8 cellular contexts compared by ENCODE assay signal in the genomic region with DNA sequence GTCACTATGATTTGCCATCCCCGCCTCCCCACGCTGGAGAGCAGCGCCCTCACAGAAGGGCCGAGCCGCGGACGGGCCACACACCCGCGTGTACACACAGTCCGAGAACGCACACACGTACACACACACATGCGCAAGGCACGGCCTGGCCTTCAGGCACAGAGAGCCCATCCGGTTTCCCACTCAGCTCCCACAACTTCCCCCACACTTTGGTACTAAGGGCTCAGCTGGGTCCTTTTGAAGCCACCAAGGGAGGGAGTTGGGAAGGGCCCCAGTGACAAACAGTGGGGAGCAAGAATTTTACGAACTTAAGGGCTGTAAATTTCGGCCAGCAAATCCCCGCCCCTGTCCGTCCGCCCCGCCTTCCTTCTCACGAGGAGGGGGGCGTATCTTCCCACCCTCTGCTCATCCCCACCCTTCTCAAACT.
DNase-seq lines count a peak whose midpoint lies in the region; ATAC-seq, FAIRE-seq and TF ChIP-seq lines count a peak whose summit lies in the region.

No MANE protein-coding gene starts in this region.

- 14% methylated on average over 23 of the region's 23 CpGs for WGBS in heart right ventricle, 2 donors
- 6 to 8% methylated on average over 23 of the region's 23 CpGs for WGBS in pancreas, 2 donors

- H3K4me1 ChIP-seq in heart right ventricle = peaks cover 5 to 18% (median 13%) of the 10 kb centered on the region in 9 donors
- H3K4me1 ChIP-seq in pancreas = peaks cover 0 to 10% (median 0%) of the 10 kb centered on the region in 3 donors
- no peaks in the 10 kb centered on the region for H3K4me1 ChIP-seq in foreskin keratinocyte

- H3K27me3 Mint-ChIP-seq in activated T-helper 1 cell treated with anti-CD3 and anti-CD28 coated beads, Interleukin-12 subunit alpha, Interleukin-12 subunit beta, Interleukin-2, Interleukin-4 antibody, amounts not matched to agents 30 ng/mL and 10 ng/mL and 1 ng/mL, durations not matched to agents 14 hours and 24 hours and 36 hours (ENCODE audit: insufficient read depth) = peaks cover 47% of the 10 kb centered on the region

- H3K27me3 ChIP-seq in heart right ventricle = peaks cover 5 to 78% (median 62%) of the 10 kb centered on the region in 7 donors
- peaks cover 0 to 28% (median 0%) of the 10 kb centered on the region in 4 donors for H3K27me3 ChIP-seq in pancreas
- H3K27me3 ChIP-seq in foreskin keratinocyte = peaks cover 54% of the 10 kb centered on the region

- H3K4me3 ChIP-seq in heart right ventricle = peak overlapping the region in 7 of 10 donors; percentile 14 to 48 (median 36)
- peak overlapping the region in 1 of 4 donors; percentile 46 for H3K4me3 ChIP-seq in pancreas

- peaks cover 0 to 3% (median 0%) of the 10 kb centered on the region in 11 donors for H3K9me3 ChIP-seq in heart right ventricle
- no peaks in the 10 kb centered on the region for H3K9me3 ChIP-seq in pancreas

- DNase-seq in GM03348 (ENCODE audit: low spot score) (peak; percentile 47), heart right ventricle (no peak), pancreas (no peak), foreskin keratinocyte (no peak), hippocampal formation (lab: John Stamatoyannopoulos, UW) (no peak)
- DNase-seq in activated T-helper 1 cell treated with anti-CD3 and anti-CD28 coated beads, Interleukin-12 subunit alpha, Interleukin-12 subunit beta, Interleukin-2, Interleukin-4 antibody, amounts not matched to agents 30 ng/mL and 10 ng/mL and 1 ng/mL, durations not matched to agents 14 hours and 24 hours and 36 hours (ENCODE audit: low spot score) = no peak

- no peaks in the 10 kb centered on the region for H3K36me3 Mint-ChIP-seq in activated T-helper 1 cell treated with anti-CD3 and anti-CD28 coated beads, Interleukin-12 subunit alpha, Interleukin-12 subunit beta, Interleukin-2, Interleukin-4 antibody, amounts not matched to agents 30 ng/mL and 10 ng/mL and 1 ng/mL, durations not matched to agents 14 hours and 24 hours and 36 hours (ENCODE audit: low read depth)

- H3K36me3 ChIP-seq in heart right ventricle = no peaks in the 10 kb centered on the region
- H3K36me3 ChIP-seq in pancreas = no peaks in the 10 kb centered on the region

- no peaks in the 10 kb centered on the region for H3K4me1 Mint-ChIP-seq in activated T-helper 1 cell treated with anti-CD3 and anti-CD28 coated beads, Interleukin-12 subunit alpha, Interleukin-12 subunit beta, Interleukin-2, Interleukin-4 antibody, amounts not matched to agents 30 ng/mL and 10 ng/mL and 1 ng/mL, durations not matched to agents 14 hours and 24 hours and 36 hours (ENCODE audit: low read depth)

- no peak overlapping the region for H3K27ac Mint-ChIP-seq in activated T-helper 1 cell treated with anti-CD3 and anti-CD28 coated beads, Interleukin-12 subunit alpha, Interleukin-12 subunit beta, Interleukin-2, Interleukin-4 antibody, amounts not matched to agents 30 ng/mL and 10 ng/mL and 1 ng/mL, durations not matched to agents 14 hours and 24 hours and 36 hours

- no peak for TF ChIP-seq CTCF in heart right ventricle (IDR thresholded peaks at IDR 0.05)
- TF ChIP-seq CTCF in pancreas (IDR thresholded peaks at IDR 0.05) = no peak
- TF ChIP-seq CTCF in foreskin keratinocyte (conservative IDR thresholded peaks at IDR 0.05) = no peak

- H3K27ac ChIP-seq in heart right ventricle (no peak overlapping the region), pancreas (no peak overlapping the region), foreskin keratinocyte (no peak overlapping the region)

- ATAC-seq in heart right ventricle (peak in 5 of 8 donors; percentile 20 to 36 (median 28)), pancreas (peak; percentile 15 to 52 (median 21)), GM18517 (IDR thresholded peaks at IDR 0.05; ENCODE audit: unreplicated experiment) (no peak), foreskin keratinocyte (no peak), GM21737 (IDR thresholded peaks at IDR 0.05; ENCODE audit: unreplicated experiment) (no peak)

- FAIRE-seq in pancreas (lab: Jason Lieb, UNC) = no peak

- no peaks in the 10 kb centered on the region for H3K9me3 Mint-ChIP-seq in activated T-helper 1 cell treated with anti-CD3 and anti-CD28 coated beads, Interleukin-12 subunit alpha, Interleukin-12 subunit beta, Interleukin-2, Interleukin-4 antibody, amounts not matched to agents 30 ng/mL and 10 ng/mL and 1 ng/mL, durations not matched to agents 14 hours and 24 hours and 36 hours

- H3K4me3 Mint-ChIP-seq in activated T-helper 1 cell treated with anti-CD3 and anti-CD28 coated beads, Interleukin-12 subunit alpha, Interleukin-12 subunit beta, Interleukin-2, Interleukin-4 antibody, amounts not matched to agents 30 ng/mL and 10 ng/mL and 1 ng/mL, durations not matched to agents 14 hours and 24 hours and 36 hours = peak overlapping the region; percentile 12

- intact Hi-C loops in activated T-helper 1 cell treated with anti-CD3 and anti-CD28 coated beads, Interleukin-12 subunit alpha, Interleukin-12 subunit beta, Interleukin-2, Interleukin-4 antibody, amounts not matched to agents 30 ng/mL and 10 ng/mL and 1 ng/mL, durations not matched to agents 14 hours and 24 hours and 36 hours (cut with micrococcal nuclease) = loop anchor here (5.0 kb wide), 1 partner anchor 539 kb away; no protein-coding TSS in a partner anchor
- intact Hi-C loops in heart right ventricle (cut with DNase I) = loop anchor here in 4 of 10 donors (2.0 kb wide), 2 partner anchors 91 to 145 kb away; no protein-coding TSS in a partner anchor
- intact Hi-C loops in pancreas (cut with DNase I) = no loop called here

Comparison
In these comparisons a context has a peak if more than half of its experiments do, and no peak if none do; other contexts are left out.
1. ATAC-seq: peak in heart right ventricle (5 of 8) and pancreas (4 of 4); none in GM18517 (single experiment), foreskin keratinocyte (single experiment) and GM21737 (single experiment).